ENCODE assay signal across 11 cellular contexts in genomic region chr3:141482250-141482937, GRCh38. TPM values are rescaled to one million over a fixed set of nuclear protein-coding genes. Genes with fewer than 3 reads are reported as not detected.
DNase-seq lines count a peak whose midpoint lies in the region; ATAC-seq and TF ChIP-seq lines count a peak whose summit lies in the region.
"Had no signal": no experiment of that assay in that cellular context is flagged by ENCODE, and none has a peak within 500 bp of the region (broad histone marks: within the 10 kb centered on the region; RNA-seq: fewer than 3 reads in every experiment).

No MANE protein-coding gene starts in this region.

- peaks cover 7% of the 10 kb centered on the region for H3K4me1 Mint-ChIP-seq in glutamatergic neuron (ENCODE audit: low read depth, unreplicated experiment)

- H3K36me3 Mint-ChIP-seq in glutamatergic neuron (ENCODE audit: unreplicated experiment): peaks cover 4% of the 10 kb centered on the region
- H3K36me3 Mint-ChIP-seq: mesothelial cell of epicardium had no signal

- no peaks in the 10 kb centered on the region for H3K9me3 ChIP-seq in colonic mucosa

- TF ChIP-seq CTCF in colonic mucosa (IDR thresholded peaks at IDR 0.05) (no peak), glutamatergic neuron (IDR thresholded peaks at IDR 0.05; ENCODE audit: partially characterized antibody, unreplicated experiment) (no peak)

- H3K27me3 Mint-ChIP-seq in glutamatergic neuron (ENCODE audit: unreplicated experiment): peaks cover 3% of the 10 kb centered on the region

- intact Hi-C loops in colonic mucosa (cut with DNase I): no loop called here

- H3K9ac ChIP-seq in colonic mucosa (ENCODE audit: low read depth in 2 of 2, low read length in 2 of 2): no peak overlapping the region

- no peaks in the 10 kb centered on the region for H3K27me3 ChIP-seq in colonic mucosa

- no peak for ATAC-seq in GM21381 (IDR thresholded peaks at IDR 0.05; ENCODE audit: unreplicated experiment)

- peak; percentile 93 for DNase-seq in GM04503 (ENCODE audit: low read depth)
- DNase-seq in NCI-H460 (ENCODE audit: extremely low read depth, low read depth): peak; percentile 66
- peak; percentile 74 for DNase-seq in dermis blood vessel endothelial cell
- peak; percentile 78 for DNase-seq in pulmonary artery endothelial cell (ENCODE audit: low read depth, low spot score)
- DNase-seq in NCI-H524 (lab: John Stamatoyannopoulos, UW): no peak
- DNase-seq in colonic mucosa: no peak
- DNase-seq in glutamatergic neuron: no peak
- DNase-seq: NCI-H2081, retina had no signal

- peaks cover 7% of the 10 kb centered on the region for H3K9me3 Mint-ChIP-seq in glutamatergic neuron (ENCODE audit: unreplicated experiment)
- H3K9me3 Mint-ChIP-seq: mesothelial cell of epicardium had no signal

- no peak overlapping the region for H3K4me3 Mint-ChIP-seq in glutamatergic neuron (ENCODE audit: unreplicated experiment)
- H3K4me3 Mint-ChIP-seq: mesothelial cell of epicardium had no signal

- H3K36me3 ChIP-seq in colonic mucosa: no peaks in the 10 kb centered on the region

- H3K4me1 ChIP-seq in colonic mucosa: no peaks in the 10 kb centered on the region

- no peak overlapping the region for H3K27ac ChIP-seq in colonic mucosa

- no peak overlapping the region for H3K4me3 ChIP-seq in colonic mucosa

- no peak overlapping the region for H3K27ac Mint-ChIP-seq in glutamatergic neuron (ENCODE audit: unreplicated experiment)
- H3K27ac Mint-ChIP-seq: mesothelial cell of epicardium had no signal

RNA-seq across cellular contexts. Expression of gene RASA2, which starts 4.4 kb away (rescaled TPM):
- total RNA-seq in NCI-H460 (2014; rRNA removed; shearing (Covaris generic)): 13.4 and 13.6 TPM in 2 replicates
- 6.5 and 22.8 TPM in 2 replicates for polyA plus RNA-seq in NCI-H460 (2014; cell fraction: nucleus; rRNA removed)
- total RNA-seq in dermis blood vessel endothelial cell (12.7 and 15.3 TPM in 2 replicates), pulmonary artery endothelial cell (15.9 and 16.5 TPM in 2 replicates), colonic mucosa (10 to 100 TPM; 12.0 to 18.3 TPM), glutamatergic neuron (ENCODE audit: unreplicated experiment) (13.2 TPM)

Comparison
In these comparisons a context has a peak if more than half of its experiments do, and no peak if none do; other contexts are left out.
1. DNase-seq: peak in GM04503 (single experiment), NCI-H460 (single experiment), dermis blood vessel endothelial cell (single experiment) and pulmonary artery endothelial cell (single experiment); none in NCI-H524 (0 of 2), colonic mucosa (single experiment) and glutamatergic neuron (single experiment).